Comparison of ENCODE assay signal across 18 cellular contexts in the genomic region with DNA sequence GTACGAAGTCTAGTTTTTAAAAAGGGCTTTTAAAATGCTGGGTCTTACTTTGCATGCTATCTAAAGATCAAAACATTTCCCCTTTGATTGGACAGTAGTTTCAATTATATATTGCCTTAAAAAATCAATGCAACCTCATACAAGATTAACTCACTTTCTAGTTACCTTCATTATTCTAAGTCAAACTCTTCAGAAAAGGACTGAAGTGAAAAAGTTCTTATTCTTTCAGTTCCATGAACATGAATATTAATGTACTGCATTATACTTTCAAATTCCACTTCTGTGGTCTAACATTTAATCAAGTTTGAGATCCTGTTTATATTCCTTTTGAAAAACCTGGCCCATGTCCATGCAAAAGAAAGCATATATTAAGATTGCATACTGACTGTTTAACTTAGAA. TPM values are rescaled to one million over a fixed set of nuclear protein-coding genes. Genes with fewer than 3 reads are reported as not detected.
DNase-seq lines count a peak whose midpoint lies in the region; ATAC-seq and TF ChIP-seq lines count a peak whose summit lies in the region.
"Had no signal": no experiment of that assay in that cellular context is flagged by ENCODE, and none has a peak within 500 bp of the region (broad histone marks: within the 10 kb centered on the region; RNA-seq: fewer than 3 reads in every experiment).

No MANE protein-coding gene starts in this region.

- H3K36me3 Mint-ChIP-seq in activated T-cell treated with anti-CD3 and anti-CD28 coated beads, Interleukin-2, amount 50 U/mL, for 24 hours (ENCODE audit: low read depth) = peaks cover 50% of the 10 kb centered on the region
- H3K36me3 Mint-ChIP-seq in activated T-cell treated with anti-CD3 and anti-CD28 coated beads, Interleukin-2, amount 50 U/mL, for 4 hours (ENCODE audit: insufficient read depth) = peaks cover 19% of the 10 kb centered on the region
- H3K36me3 Mint-ChIP-seq in stimulated activated effector memory CD8-positive, alpha-beta T cell treated with anti-CD3 and anti-CD28 coated beads, Interleukin-12 subunit alpha, Interleukin-12 subunit beta, amount 100 ng/mL, for 72 hours = peaks cover 80% of the 10 kb centered on the region

- no peak overlapping the region for H3K9ac ChIP-seq in HCT116 (ENCODE audit: low read length)

- no peaks in the 10 kb centered on the region; a peak in 1 of 4 replicates for H3K36me3 ChIP-seq in HCT116 (ENCODE audit: control insufficient read depth in 1 of 2, insufficient read depth in 2 of 2, low read length in 2 of 2)

- H4K20me1 ChIP-seq in HCT116 (ENCODE audit: insufficient read depth) = no peaks in the 10 kb centered on the region

- RAD21 ChIA-PET in HCT116 (lab: Charles Lee; ENCODE audit: low non-redundant PET in 1 of 2, low total read pairs in 2 of 2, uncharacterized antibody in 2 of 2, unreplicated experiment in 2 of 2) = no interaction called here

- H3K27ac Mint-ChIP-seq in activated T-cell treated with anti-CD3 and anti-CD28 coated beads, Interleukin-2, amount 50 U/mL, for 24 hours = peak overlapping the region; percentile 37
- H3K27ac Mint-ChIP-seq in stimulated activated effector memory CD8-positive, alpha-beta T cell treated with anti-CD3 and anti-CD28 coated beads, Interleukin-12 subunit alpha, Interleukin-12 subunit beta, amount 100 ng/mL, for 72 hours = peak overlapping the region; percentile 43
- H3K27ac Mint-ChIP-seq: HFFc6 had no signal

- BruUV-seq in HCT116 (replicated peaks; lab: Mats Ljungman, UMichigan) = TSS peak; percentile 54

- no peak overlapping the region for H3K4me3 ChIP-seq in HCT116 (replicated peaks in 1 of 2; ENCODE audit: low read depth in 1 of 2, low read length in 2 of 2)

- no peaks in the 10 kb centered on the region for H3K9me2 ChIP-seq in HCT116 (ENCODE audit: insufficient read depth)

- H2AFZ ChIP-seq in HCT116 (ENCODE audit: low read depth, low read length, poor library complexity, severe bottlenecking) = no peak overlapping the region

- DNase-seq in activated T-cell treated with anti-CD3 and anti-CD28 coated beads, Interleukin-2, amount 50 U/mL, for 24 hours = no peak
- DNase-seq in activated T-cell treated with anti-CD3 and anti-CD28 coated beads, Interleukin-2, amount 50 U/mL, for 4 hours = no peak
- DNase-seq in HCT116 (ENCODE audit: low read depth, low spot score) (no peak), astrocyte of the hippocampus (ENCODE audit: low read depth, low spot score) (peak; percentile 42), SKM-1 (lab: John Stamatoyannopoulos, UW; ENCODE audit: unreplicated experiment) (no peak), D341Med (ENCODE audit: low spot score) (no peak), NCI-H2196 treated with DMSO at 0.1 percent for 48 hours (lab: John Stamatoyannopoulos, UW; ENCODE audit: unreplicated experiment) (no peak)
- DNase-seq in stimulated activated effector memory CD8-positive, alpha-beta T cell treated with anti-CD3 and anti-CD28 coated beads, Interleukin-12 subunit alpha, Interleukin-12 subunit beta, amount 100 ng/mL, for 72 hours (ENCODE audit: low spot score in 2 of 2) = no peak
- DNase-seq: 8988T, C1 segment of cervical spinal cord, DMS153, HFFc6, NCI-H1417 treated with DMSO at 0.1 percent for 48 hours, NCI-H1930, NCI-H446, NCI-H69, RPMI8226, SIG-M5 had no signal

- TF ChIP-seq RAD21 in HCT116 (IDR thresholded peaks at IDR 0.05; ENCODE audit: low read depth) = no peak

- H3K27me3 Mint-ChIP-seq in activated T-cell treated with anti-CD3 and anti-CD28 coated beads, Interleukin-2, amount 50 U/mL, for 24 hours = no peaks in the 10 kb centered on the region
- no peaks in the 10 kb centered on the region for H3K27me3 Mint-ChIP-seq in activated T-cell treated with anti-CD3 and anti-CD28 coated beads, Interleukin-2, amount 50 U/mL, for 4 hours (ENCODE audit: low read depth)

- no peaks in the 10 kb centered on the region for H3K79me2 ChIP-seq in HCT116 (ENCODE audit: insufficient read depth, low read length)

- H3K9me3 ChIP-seq in HCT116 (ENCODE audit: control insufficient read depth in 1 of 2, insufficient read depth in 1 of 2, low read depth in 1 of 2, low read length in 2 of 2) = no peaks in the 10 kb centered on the region

- intact Hi-C loops in HCT116 (cut with micrococcal nuclease) = no loop called here

- H3K9me3 Mint-ChIP-seq in activated T-cell treated with anti-CD3 and anti-CD28 coated beads, Interleukin-2, amount 50 U/mL, for 24 hours = no peaks in the 10 kb centered on the region
- no peaks in the 10 kb centered on the region for H3K9me3 Mint-ChIP-seq in activated T-cell treated with anti-CD3 and anti-CD28 coated beads, Interleukin-2, amount 50 U/mL, for 4 hours
- no peaks in the 10 kb centered on the region for H3K9me3 Mint-ChIP-seq in stimulated activated effector memory CD8-positive, alpha-beta T cell treated with anti-CD3 and anti-CD28 coated beads, Interleukin-12 subunit alpha, Interleukin-12 subunit beta, amount 100 ng/mL, for 72 hours
- H3K9me3 Mint-ChIP-seq: HFFc6 had no signal

- no peaks in the 10 kb centered on the region for H3K27me3 ChIP-seq in HCT116 (ENCODE audit: insufficient read depth, low read length)

- H3K27ac ChIP-seq in HCT116 (ENCODE audit: low read depth, low read length) = no peak overlapping the region

- H3K4me2 ChIP-seq in HCT116 (ENCODE audit: low read length) = no peak overlapping the region

- no peak overlapping the region for H3K4me3 Mint-ChIP-seq in activated T-cell treated with anti-CD3 and anti-CD28 coated beads, Interleukin-2, amount 50 U/mL, for 24 hours
- no peak overlapping the region for H3K4me3 Mint-ChIP-seq in activated T-cell treated with anti-CD3 and anti-CD28 coated beads, Interleukin-2, amount 50 U/mL, for 4 hours
- no peak overlapping the region for H3K4me3 Mint-ChIP-seq in stimulated activated effector memory CD8-positive, alpha-beta T cell treated with anti-CD3 and anti-CD28 coated beads, Interleukin-12 subunit alpha, Interleukin-12 subunit beta, amount 100 ng/mL, for 72 hours
- H3K4me3 Mint-ChIP-seq: HFFc6 had no signal

- ATAC-seq in activated T-cell treated with anti-CD3 and anti-CD28 coated beads, Interleukin-2, amount 50 U/mL, for 4 hours = no peak
- ATAC-seq in HCT116 = no peak
- ATAC-seq in stimulated activated effector memory CD8-positive, alpha-beta T cell treated with anti-CD3 and anti-CD28 coated beads, Interleukin-12 subunit alpha, Interleukin-12 subunit beta, amount 100 ng/mL, for 72 hours = no peak

- TF ChIP-seq CTCF in HCT116 (IDR thresholded peaks at IDR 0.05 in 2 of 3, conservative IDR thresholded peaks at IDR 0.05 in 1 of 3; ENCODE audit: borderline replicate concordance in 1 of 3, insufficient read depth in 1 of 3, low read depth in 2 of 3, low read length in 2 of 3) = no peak

- no peaks in the 10 kb centered on the region for H3K4me1 ChIP-seq in HCT116 (ENCODE audit: control insufficient read depth in 1 of 2, insufficient read depth in 2 of 2, low read length in 2 of 2)

- no peak for TF ChIP-seq POLR2A in HCT116 (IDR thresholded peaks at IDR 0.05; ENCODE audit: borderline replicate concordance, extremely low read depth, insufficient read depth, insufficient read length)

- POLR2A ChIA-PET in HCT116 (lab: Charles Lee) = no interaction called here

- CTCF ChIA-PET in HCT116 (lab: Charles Lee) = interaction anchor here (0.9 kb wide), 1 partner anchor 11 kb away, joined by 3 read pairs; a partner anchor contains a TSS

- H3K4me1 Mint-ChIP-seq in activated T-cell treated with anti-CD3 and anti-CD28 coated beads, Interleukin-2, amount 50 U/mL, for 24 hours (ENCODE audit: low read depth) = peaks cover 13% of the 10 kb centered on the region
- no peaks in the 10 kb centered on the region for H3K4me1 Mint-ChIP-seq in activated T-cell treated with anti-CD3 and anti-CD28 coated beads, Interleukin-2, amount 50 U/mL, for 4 hours (ENCODE audit: low read depth)
- no peaks in the 10 kb centered on the region for H3K4me1 Mint-ChIP-seq in stimulated activated effector memory CD8-positive, alpha-beta T cell treated with anti-CD3 and anti-CD28 coated beads, Interleukin-12 subunit alpha, Interleukin-12 subunit beta, amount 100 ng/mL, for 72 hours

TF ChIP-seq in HCT116, 20 proteins besides CTCF, POLR2A, EP300 and RAD21:
- TF ChIP-seq CEBPB (IDR thresholded peaks at IDR 0.05; ENCODE audit: low read depth) = no peak

RNA-seq across cellular contexts. Expression of a gene that starts 11.1 kb away (rescaled TPM):
- 10 to 100 TPM; 42.0 to 46.0 (median 42.1) TPM for total RNA-seq in activated T-cell treated with anti-CD3 and anti-CD28 coated beads, Interleukin-2, amount 50 U/mL, for 4 hours
- total RNA-seq in HCT116 (2021; ENCODE audit: unreplicated experiment) = 90.0 TPM
- polyA plus RNA-seq in HCT116 (2012) = 45.6 and 51.7 TPM in 2 replicates
